ENCODE assay signal across 19 cellular contexts in the genomic region with DNA sequence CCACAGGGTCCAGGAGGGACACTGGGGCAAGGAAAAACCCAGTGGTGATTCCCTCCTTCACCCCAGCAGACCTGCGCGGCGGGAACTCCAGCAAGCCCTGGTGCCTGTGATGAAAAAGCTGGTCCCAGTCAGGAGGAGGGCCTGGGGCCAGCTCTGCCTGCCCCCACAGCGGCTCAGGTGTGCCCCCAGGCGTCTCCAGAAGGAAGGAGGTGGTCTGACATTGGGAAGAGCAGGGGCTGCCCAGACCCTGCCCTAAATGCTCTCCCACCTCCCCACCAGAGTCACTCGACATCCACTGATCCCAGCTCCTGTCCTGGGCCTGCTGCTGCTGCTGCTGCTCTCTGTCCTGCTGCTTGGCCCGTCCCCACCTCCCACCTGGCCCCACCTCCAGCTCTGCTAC. TPM values are rescaled to one million over a fixed set of nuclear protein-coding genes. Genes with fewer than 3 reads are reported as not detected.
DNase-seq lines count a peak whose midpoint lies in the region; ATAC-seq and TF ChIP-seq lines count a peak whose summit lies in the region.
"Had no signal": no experiment of that assay in that cellular context is flagged by ENCODE, and none has a peak within 500 bp of the region (broad histone marks: within the 10 kb centered on the region; RNA-seq: fewer than 3 reads in every experiment).

No MANE protein-coding gene starts in this region.

- H3K4me2 ChIP-seq in GM23338, result no peak overlapping the region
- H3K4me2 ChIP-seq in PC-9, result no peak overlapping the region

- peaks cover 9% of the 10 kb centered on the region for H3K27me3 ChIP-seq in GM23338 (ENCODE audit: insufficient read depth)
- peaks cover 11% of the 10 kb centered on the region for H3K27me3 ChIP-seq in NT2/D1 (ENCODE audit: insufficient read depth, insufficient read length)
- peaks cover 42% of the 10 kb centered on the region for H3K27me3 ChIP-seq in endodermal cell (ENCODE audit: control insufficient read depth, insufficient read depth, low read length, poor library complexity, severe bottlenecking)
- H3K27me3 ChIP-seq in PC-9 (ENCODE audit: insufficient read depth, low read depth), result peaks cover 76% of the 10 kb centered on the region

- H3K27ac Mint-ChIP-seq in GM23338 (no peak overlapping the region), endodermal cell (no peak overlapping the region)
- H3K27ac Mint-ChIP-seq in stimulated activated naive B cell treated with anti-CD40 and anti-IgM and Interleukin-4, amounts not matched to agents 10 μg/mL and 1 μg/mL and 100 μg/mL, for 72 hours, result no peak overlapping the region
- H3K27ac Mint-ChIP-seq: T-helper 1 cell treated with Interleukin-12 subunit alpha and Interleukin-12 subunit beta and Interleukin-4 antibody, amounts not matched to agents 30 μg/mL and 1 μg/mL, for 36 hours had no signal

- intact Hi-C loops in PC-9 (cut with micrococcal nuclease; ENCODE audit: unreplicated experiment), result no loop called here

- 60 to 63% methylated on average over 4 to 7 of the region's 7 CpGs for WGBS in endodermal cell (ENCODE audit: insufficient coverage in 1 of 2, insufficient read length in 1 of 2), 2 experiments

- BruUV-seq in PC-9 (replicated peaks; lab: Mats Ljungman, UMichigan), result no TSS peak

- no peaks in the 10 kb centered on the region; the same call in 2 of the 3 replicates for H3K9me3 Mint-ChIP-seq in GM23338
- no peaks in the 10 kb centered on the region for H3K9me3 Mint-ChIP-seq in endodermal cell
- H3K9me3 Mint-ChIP-seq in stimulated activated naive B cell treated with anti-CD40 and anti-IgM and Interleukin-4, amounts not matched to agents 10 μg/mL and 1 μg/mL and 100 μg/mL, for 72 hours, result no peaks in the 10 kb centered on the region
- H3K9me3 Mint-ChIP-seq: T-helper 1 cell treated with Interleukin-12 subunit alpha and Interleukin-12 subunit beta and Interleukin-4 antibody, amounts not matched to agents 30 μg/mL and 1 μg/mL, for 36 hours had no signal

- no peak overlapping the region for H3K27ac ChIP-seq in GM23338 (ENCODE audit: low read depth)
- H3K27ac ChIP-seq in endodermal cell (ENCODE audit: low read depth, low read length), result no peak overlapping the region
- H3K27ac ChIP-seq in PC-9, result no peak overlapping the region

- no peaks in the 10 kb centered on the region; the same call in 2 of the 3 replicates for H3K36me3 Mint-ChIP-seq in GM23338 (ENCODE audit: low read depth)
- no peaks in the 10 kb centered on the region for H3K36me3 Mint-ChIP-seq in endodermal cell (ENCODE audit: low read depth)
- H3K36me3 Mint-ChIP-seq in stimulated activated naive B cell treated with anti-CD40 and anti-IgM and Interleukin-4, amounts not matched to agents 10 μg/mL and 1 μg/mL and 100 μg/mL, for 72 hours, result no peaks in the 10 kb centered on the region

- H3K9ac ChIP-seq in NT2/D1 (ENCODE audit: insufficient read length, low read depth) (peak overlapping the region; percentile 42), endodermal cell (ENCODE audit: extremely low read depth, low read length, poor library complexity, severe bottlenecking) (no peak overlapping the region)

- ATAC-seq in GM23338, result peak; percentile 37
- no peak for ATAC-seq in stimulated activated naive B cell treated with anti-CD40 and anti-IgM and Interleukin-4, amounts not matched to agents 10 μg/mL and 1 μg/mL and 100 μg/mL, for 72 hours (replicated peaks)

- no peak overlapping the region for H3K4me3 Mint-ChIP-seq in GM23338
- no peak overlapping the region for H3K4me3 Mint-ChIP-seq in endodermal cell
- H3K4me3 Mint-ChIP-seq in stimulated activated naive B cell treated with anti-CD40 and anti-IgM and Interleukin-4, amounts not matched to agents 10 μg/mL and 1 μg/mL and 100 μg/mL, for 72 hours, result no peak overlapping the region
- H3K4me3 Mint-ChIP-seq: T-helper 1 cell treated with Interleukin-12 subunit alpha and Interleukin-12 subunit beta and Interleukin-4 antibody, amounts not matched to agents 30 μg/mL and 1 μg/mL, for 36 hours had no signal

- no peaks in the 10 kb centered on the region for H3K79me2 ChIP-seq in GM23338 (replicated peaks; ENCODE audit: insufficient read depth)
- H3K79me2 ChIP-seq in PC-9 (ENCODE audit: low read depth), result no peaks in the 10 kb centered on the region

- H2AFZ ChIP-seq in GM23338 (peak overlapping the region; percentile 59; the same call in 1 of the 2 replicates), PC-9 (no peak overlapping the region)

- H3F3A ChIP-seq in GM23338 (replicated peaks; ENCODE audit: low read depth) (peaks cover 9% of the 10 kb centered on the region), PC-9 (ENCODE audit: insufficient read depth, low read depth) (no peaks in the 10 kb centered on the region)

- CTCF ChIA-PET in PC-9 (lab: Charles Lee), result interaction anchor here (0.6 kb wide), 1 partner anchor 278 kb away, joined by 6 read pairs; no protein-coding TSS in a partner anchor

- no peak overlapping the region for H3K4me3 ChIP-seq in GM23338
- H3K4me3 ChIP-seq in NT2/D1 (ENCODE audit: insufficient read length, low read depth), result no peak overlapping the region
- H3K4me3 ChIP-seq in endodermal cell (ENCODE audit: low read length), result no peak overlapping the region
- H3K4me3 ChIP-seq in PC-9, result no peak overlapping the region

- H3K9me3 ChIP-seq in NT2/D1 (ENCODE audit: insufficient read depth, low read length) (no peaks in the 10 kb centered on the region), endodermal cell (ENCODE audit: control insufficient read depth, low read length) (no peaks in the 10 kb centered on the region), PC-9 (ENCODE audit: insufficient read depth, low read depth) (no peaks in the 10 kb centered on the region)

- peaks cover 4% of the 10 kb centered on the region; the same call in 1 of the 2 replicates for H4K20me1 ChIP-seq in GM23338 (replicated peaks; ENCODE audit: insufficient read depth)
- H4K20me1 ChIP-seq in PC-9 (ENCODE audit: insufficient read depth), result no peaks in the 10 kb centered on the region

- H3K4me1 Mint-ChIP-seq in GM23338 (peaks cover 46% of the 10 kb centered on the region), endodermal cell (peaks cover 10% of the 10 kb centered on the region)
- peaks cover 30 to 60% of the 10 kb centered on the region in 2 donors for H3K4me1 Mint-ChIP-seq in stimulated activated naive B cell treated with anti-CD40 and anti-IgM and Interleukin-4, amounts not matched to agents 10 μg/mL and 1 μg/mL and 100 μg/mL, for 72 hours

- H3K36me3 ChIP-seq in GM23338 (ENCODE audit: insufficient read depth), result no peaks in the 10 kb centered on the region
- H3K36me3 ChIP-seq in NT2/D1 (ENCODE audit: insufficient read depth, insufficient read length, low read length), result no peaks in the 10 kb centered on the region
- H3K36me3 ChIP-seq in endodermal cell (ENCODE audit: control insufficient read depth, insufficient read depth, low read length), result no peaks in the 10 kb centered on the region
- no peaks in the 10 kb centered on the region for H3K36me3 ChIP-seq in PC-9 (ENCODE audit: low read depth)

- TF ChIP-seq CTCF in GM23338 (conservative IDR thresholded peaks at IDR 0.05; ENCODE audit: low read depth in 2 of 2), result peak; percentile 35 to 75
- TF ChIP-seq CTCF in endodermal cell (conservative IDR thresholded peaks at IDR 0.05), result peak; percentile 64
- TF ChIP-seq CTCF in PC-9 (conservative IDR thresholded peaks at IDR 0.05), result no peak

- H3K27me3 Mint-ChIP-seq in GM23338 (ENCODE audit: insufficient read depth, low read depth, poor library complexity) (peaks cover 22% of the 10 kb centered on the region), endodermal cell (ENCODE audit: insufficient read depth) (peaks cover 43% of the 10 kb centered on the region)
- peaks cover 47 to 55% of the 10 kb centered on the region in 2 donors for H3K27me3 Mint-ChIP-seq in stimulated activated naive B cell treated with anti-CD40 and anti-IgM and Interleukin-4, amounts not matched to agents 10 μg/mL and 1 μg/mL and 100 μg/mL, for 72 hours

- DNase-seq in GM23338 (ENCODE audit: low spot score), result no peak
- DNase-seq in NT2/D1 (ENCODE audit: low read depth, low spot score), result no peak
- DNase-seq in endodermal cell, result peak; percentile 79
- DNase-seq in GM19240 (ENCODE audit: insufficient read length, low spot score), result no peak
- no peak for DNase-seq in PC-9
- DNase-seq in activated effector memory CD4-positive, alpha-beta T cell treated with Interleukin-2 at 50 U/mL for 16 hours, result no peak
- DNase-seq in stimulated activated naive B cell treated with anti-CD40 and anti-IgM and Interleukin-4, amounts not matched to agents 10 μg/mL and 1 μg/mL and 100 μg/mL, for 72 hours, result no peak
- DNase-seq: ACHN, DMS79 treated with DMSO at 0.1 percent for 48 hours, IMR-90, MM.1S, NCI-H1092, NCI-H2081 treated with DMSO at 0.1 percent for 48 hours, NCI-H510A treated with DMSO at 0.1 percent for 48 hours, NCI-H774 had no signal

- H3K4me1 ChIP-seq in GM23338 (ENCODE audit: insufficient read depth) (peaks cover 16% of the 10 kb centered on the region), NT2/D1 (ENCODE audit: insufficient read depth, insufficient read length) (peaks cover 25% of the 10 kb centered on the region), endodermal cell (ENCODE audit: control insufficient read depth, insufficient read depth, low read length) (no peaks in the 10 kb centered on the region), PC-9 (replicated peaks; ENCODE audit: insufficient read depth) (no peaks in the 10 kb centered on the region)

- POLR2A ChIA-PET in PC-9 (lab: Charles Lee; ENCODE audit: unreplicated experiment), result no interaction called here

- H3K9me2 ChIP-seq in GM23338 (ENCODE audit: insufficient read depth) (no peaks in the 10 kb centered on the region), PC-9 (ENCODE audit: insufficient read depth) (no peaks in the 10 kb centered on the region)

RNA-seq across cellular contexts. Expression of gene PTH2, which starts 6.2 kb away (rescaled TPM):
- not detected in 2 replicates for total RNA-seq in GM23338 (2014; rRNA removed; shearing (Covaris generic))
- polyA plus RNA-seq in GM23338 (2016; fragmentation: Nextera tagmentation; extraction: Ambion mirVana), result 1.3 and 1.6 TPM in 2 replicates
- not detected for total RNA-seq in endodermal cell
- polyA plus RNA-seq in endodermal cell (2013, experiment 1 of 2), result 0.64 TPM
- polyA plus RNA-seq in endodermal cell (2013, experiment 2 of 2), result 0.79 TPM
- total RNA-seq in PC-9 (2021), result not detected in 2 replicates
- total RNA-seq: G401, H4, HT1080, IMR-90 had no signal
- polyA plus RNA-seq: IMR-90 had no signal

RNA-seq across cellular contexts. Expression of gene GFY, which starts 8.1 kb away (rescaled TPM):
- not detected in 2 replicates for total RNA-seq in GM23338 (2014; rRNA removed; shearing (Covaris generic))
- 1.2 and 1.7 TPM in 2 replicates for polyA plus RNA-seq in GM23338 (2016; fragmentation: Nextera tagmentation; extraction: Ambion mirVana)
- total RNA-seq in endodermal cell (under 1 TPM in 1 of 2 donors, not detected in 1; 0.18 TPM), PC-9 (2021) (not detected in 2 replicates)
- 0.53 TPM for polyA plus RNA-seq in endodermal cell (2013, experiment 1 of 2)
- 0.41 TPM for polyA plus RNA-seq in endodermal cell (2013, experiment 2 of 2)
- total RNA-seq: H4, HT1080, IMR-90 had no signal
- polyA plus RNA-seq: IMR-90 had no signal

RNA-seq across cellular contexts. Expression of gene SLC17A7, which starts 24.2 kb away (rescaled TPM):
- 0.90 and 1.6 TPM in 2 replicates for total RNA-seq in GM23338 (2014; rRNA removed; shearing (Covaris generic))
- 1.5 TPM in 2 replicates for polyA plus RNA-seq in GM23338 (2016; fragmentation: Nextera tagmentation; extraction: Ambion mirVana)
- total RNA-seq in endodermal cell, result under 1 TPM; 0.22 to 0.33 TPM
- 1.00 TPM for polyA plus RNA-seq in endodermal cell (2013, experiment 1 of 2)
- 1.1 TPM for polyA plus RNA-seq in endodermal cell (2013, experiment 2 of 2)
- total RNA-seq in PC-9 (2021), result 0.68 and 0.70 TPM in 2 replicates
- total RNA-seq: IMR-90 had no signal

RNA-seq across cellular contexts. Expression of gene KASH5, which starts 29.0 kb away (rescaled TPM):
- total RNA-seq in GM23338 (2014; rRNA removed; shearing (Covaris generic)), result not detected in 2 replicates
- 0.44 TPM in 1 of 2 replicates, not detected in the other for polyA plus RNA-seq in GM23338 (2016; fragmentation: Nextera tagmentation; extraction: Ambion mirVana)
- total RNA-seq in endodermal cell (under 1 TPM in 1 of 2 donors, not detected in 1; 0.13 TPM), PC-9 (2021) (0.39 TPM in 1 of 2 replicates, not detected in the other)
- polyA plus RNA-seq in endodermal cell (2013, experiment 1 of 2), result not detected
- polyA plus RNA-seq in endodermal cell (2013, experiment 2 of 2), result not detected
- total RNA-seq: G401, H4, HT1080, IMR-90 had no signal
- polyA plus RNA-seq: IMR-90 had no signal

RNA-seq across cellular contexts. Expression of gene PIH1D1, which starts 34.5 kb away (rescaled TPM):
- total RNA-seq in GM23338 (2014; rRNA removed; shearing (Covaris generic)), result 147 and 164 TPM in 2 replicates
- polyA plus RNA-seq in GM23338 (2016; fragmentation: Nextera tagmentation; extraction: Ambion mirVana), result 93.6 and 103 TPM in 2 replicates
- 100 to 1,000 TPM; 128 to 133 TPM for total RNA-seq in endodermal cell
- 100 TPM for polyA plus RNA-seq in endodermal cell (2013, experiment 1 of 2)
- 90.8 TPM for polyA plus RNA-seq in endodermal cell (2013, experiment 2 of 2)
- 156 and 184 TPM in 2 replicates for total RNA-seq in PC-9 (2021)
